In the genomic region with DNA sequence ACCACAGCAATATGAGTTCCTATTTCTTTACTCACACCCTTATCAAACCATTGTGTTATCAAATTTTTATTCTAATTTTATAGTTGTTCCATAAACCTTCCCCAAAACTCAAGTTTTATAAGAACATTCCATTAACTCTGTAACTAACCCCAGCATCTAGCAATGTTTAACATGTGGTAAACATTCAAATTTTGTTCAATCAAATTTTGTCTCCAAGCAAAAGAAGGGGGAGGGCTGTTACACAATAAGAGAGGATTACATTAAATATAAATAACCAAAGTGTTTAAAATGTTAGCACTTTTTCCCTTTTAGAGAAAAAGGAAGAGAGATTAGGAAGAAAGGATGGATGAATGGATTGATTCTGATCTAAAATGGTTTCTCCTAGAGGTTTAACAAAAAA, we compare ENCODE assay signal across 19 cellular contexts.
"Had no signal": no experiment of that assay in that cellular context is flagged by ENCODE, and none has a peak within 500 bp of the region (broad histone marks: within the 10 kb centered on the region; RNA-seq: fewer than 3 reads in every experiment).

No MANE protein-coding gene starts in this region.

- H3K9me3 ChIP-seq: body of pancreas, gastrocnemius medialis, heart right ventricle, left ventricle myocardium inferior, mucosa of descending colon, pancreas, tibial nerve, vagina had no signal

- H3K4me1 Mint-ChIP-seq: immature natural killer cell; naive thymus-derived CD4-positive, alpha-beta T cell had no signal

- H3K27me3 ChIP-seq: body of pancreas, gastrocnemius medialis, heart right ventricle, pancreas, tibial nerve, vagina had no signal

- DNase-seq: activated CD4-positive, alpha-beta T cell treated with anti-CD3 and anti-CD28 coated beads, Interleukin-2, amount 50 U/mL, for 4 hours; amygdala; body of pancreas; effector memory CD8-positive, alpha-beta T cell; gastrocnemius medialis; heart right ventricle; immature natural killer cell; kidney glomerular epithelial cell; left ventricle myocardium inferior; mammary epithelial cell; mucosa of descending colon; naive thymus-derived CD4-positive, alpha-beta T cell; pancreas; stimulated activated CD8-positive, alpha-beta memory T cell treated with anti-CD3 and anti-CD28 coated beads, Interleukin-4, amount 100 ng/mL, for 48 hours; stimulated activated naive CD4-positive, alpha-beta T cell treated with Interleukin-2 at 50 U/mL for 16 hours; WERI-Rb-1 had no signal

- H3K36me3 ChIP-seq: gastrocnemius medialis, heart right ventricle, left ventricle myocardium inferior, pancreas, tibial nerve, vagina, WERI-Rb-1 had no signal

- ATAC-seq: body of pancreas; effector memory CD8-positive, alpha-beta T cell; gastrocnemius medialis; heart right ventricle; mucosa of descending colon; naive thymus-derived CD4-positive, alpha-beta T cell; pancreas had no signal

- H3K27ac ChIP-seq: body of pancreas, gastrocnemius medialis, heart right ventricle, left ventricle myocardium inferior, pancreas, tibial nerve, WERI-Rb-1 had no signal

- H3K9me3 Mint-ChIP-seq: effector memory CD8-positive, alpha-beta T cell; immature natural killer cell; naive thymus-derived CD4-positive, alpha-beta T cell had no signal

- H3K4me3 Mint-ChIP-seq: activated naive CD8-positive, alpha-beta T cell; effector memory CD8-positive, alpha-beta T cell; immature natural killer cell; naive thymus-derived CD4-positive, alpha-beta T cell had no signal

- H3K4me3 ChIP-seq: body of pancreas, gastrocnemius medialis, heart right ventricle, left ventricle myocardium inferior, mucosa of descending colon, pancreas, tibial nerve, vagina had no signal

- H3K27ac Mint-ChIP-seq: activated naive CD8-positive, alpha-beta T cell; effector memory CD8-positive, alpha-beta T cell; immature natural killer cell; naive thymus-derived CD4-positive, alpha-beta T cell had no signal
